ENCODE assay signal across 8 cellular contexts in genomic region chr9:36023260-36024048, GRCh38. TPM values are rescaled to one million over a fixed set of nuclear protein-coding genes. Genes with fewer than 3 reads are reported as not detected.
A peak's percentile ranks its signal among the peaks of the same experiment; 100 is the strongest.
DNase-seq lines count a peak whose midpoint lies in the region; ATAC-seq and TF ChIP-seq lines count a peak whose summit lies in the region.

No MANE protein-coding gene starts in this region.

- DNase-seq in BE2C (peak; percentile 76), H7 (peak; percentile 67), NCI-H446 treated with DMSO at 0.1 percent for 48 hours (lab: John Stamatoyannopoulos, UW) (peak; percentile 44), dorsolateral prefrontal cortex (peak; percentile 29 to 75 (median 64)), lower lobe of right lung (peak; percentile 59)
- DNase-seq in activated CD4-positive, alpha-beta T cell treated with anti-CD3 and anti-CD28 coated beads, Interleukin-2, amount 50 U/mL, for 24 hours (ENCODE audit: low read depth in 1 of 2, low spot score in 1 of 2): peak; percentile 29 to 63
- DNase-seq in stimulated activated CD8-positive, alpha-beta memory T cell treated with anti-CD3 and anti-CD28 coated beads, Interleukin-15, amount 100 ng/mL, for 48 hours (ENCODE audit: low read depth in 2 of 2): peak; percentile 36 to 42

- intact Hi-C loops in dorsolateral prefrontal cortex (cut with DNase I) (loop anchor here in 1 of 2 donors (10.0 kb wide), 2 partner anchors 59 to 141 kb away; partner anchors contain the start of gene CCIN), lower lobe of right lung (cut with DNase I) (loop anchor here (10.0 kb wide), 1 partner anchor 69 kb away; the partner anchor contains the start of gene OR2S2)

- no peaks in the 10 kb centered on the region for H3K9me3 ChIP-seq in BE2C
- H3K9me3 ChIP-seq in lower lobe of right lung: no peaks in the 10 kb centered on the region

- H3K27me3 ChIP-seq in BE2C (no peaks in the 10 kb centered on the region), H7 (ENCODE audit: control insufficient read depth, insufficient read depth, low read length) (no peaks in the 10 kb centered on the region), dorsolateral prefrontal cortex (no peaks in the 10 kb centered on the region), lower lobe of right lung (ENCODE audit: low read depth) (no peaks in the 10 kb centered on the region)

- peak; percentile 93 for TF ChIP-seq CTCF in BE2C (IDR thresholded peaks at IDR 0.05; ENCODE audit: low read depth, low read length)
- TF ChIP-seq CTCF in dorsolateral prefrontal cortex (IDR thresholded peaks at IDR 0.05 in 54 of 56, conservative IDR thresholded peaks at IDR 0.05 in 2 of 56; ENCODE audit: low read depth in 1 of 56, partially characterized antibody in 56 of 56): peak; percentile 54 to 85 (median 74)
- peak; percentile 76 for TF ChIP-seq CTCF in lower lobe of right lung (IDR thresholded peaks at IDR 0.05)

- H3K27ac ChIP-seq in dorsolateral prefrontal cortex (no peak overlapping the region), lower lobe of right lung (no peak overlapping the region)

- H3K4me3 ChIP-seq in BE2C (ENCODE audit: low read depth, low read length): no peak overlapping the region
- H3K4me3 ChIP-seq in H7 (ENCODE audit: insufficient read depth, low read depth, low read length): no peak overlapping the region
- no peak overlapping the region for H3K4me3 ChIP-seq in dorsolateral prefrontal cortex
- no peak overlapping the region for H3K4me3 ChIP-seq in lower lobe of right lung

- ATAC-seq in lower lobe of right lung (peak; percentile 75 to 87), HG03280 (IDR thresholded peaks at IDR 0.05; ENCODE audit: unreplicated experiment) (no peak)

- H3K4me1 ChIP-seq in BE2C (peaks cover 12% of the 10 kb centered on the region), lower lobe of right lung (peaks cover 4% of the 10 kb centered on the region)

- H3K36me3 ChIP-seq in BE2C (no peaks in the 10 kb centered on the region), H7 (replicated peaks; ENCODE audit: control insufficient read depth, insufficient read depth, low read length) (no peaks in the 10 kb centered on the region), lower lobe of right lung (no peaks in the 10 kb centered on the region)

RNA-seq across cellular contexts. Expression of gene RECK, which starts 13.3 kb away (rescaled TPM):
- 3.2 TPM for polyA plus RNA-seq in BE2C (2012; ENCODE audit: insufficient read depth, insufficient read length, low read depth)
- total RNA-seq in H7 (2014; rRNA removed; shearing (Covaris generic)): 11.7 and 16.1 TPM in 2 replicates
- total RNA-seq in dorsolateral prefrontal cortex (10 to 100 TPM in 91 of 120 experiments, 1 to 10 TPM in 29; 6.6 to 15.7 (median 11.5) TPM), lower lobe of right lung (15.2 TPM)
